Comparison of ENCODE assay signal across 1 cellular context in genomic region chr1:9903801-9904527, GRCh38.
TF ChIP-seq lines count a peak whose summit lies in the region.

No MANE protein-coding gene starts in this region.

TF ChIP-seq in GM12878, 131 proteins besides CTCF, POLR2A, EP300 and RAD21:
- peak; percentile 22; the same call in 1 of the 2 replicates for TF ChIP-seq MEF2A (IDR thresholded peaks at IDR 0.05; ENCODE audit: insufficient read depth, low read depth, low read length)
- 0 out of 2 replicates have a peak, but pooled peaks have one; percentile 21 for TF ChIP-seq IRF4 (IDR thresholded peaks at IDR 0.05; ENCODE audit: low read depth, low read length)
- no peak for TF ChIP-seq RUNX3 (IDR thresholded peaks at IDR 0.05; ENCODE audit: low read length)
- 0 out of 2 replicates have a peak, but pooled peaks have one; percentile 43 for TF ChIP-seq GABPA (IDR thresholded peaks at IDR 0.05; ENCODE audit: low read depth)
- peak; percentile 31; the same call in 1 of the 2 replicates for TF ChIP-seq CREM (IDR thresholded peaks at IDR 0.05; ENCODE audit: low read depth)
- TF ChIP-seq NFIC (IDR thresholded peaks at IDR 0.05; ENCODE audit: low read depth, low read length) = peak; percentile 47; the same call in 1 of the 2 replicates
- TF ChIP-seq ZBED1 (IDR thresholded peaks at IDR 0.05; ENCODE audit: borderline replicate concordance) = peak; percentile 44; the same call in 1 of the 2 replicates
- peak; percentile 54 for TF ChIP-seq BCL3 (IDR thresholded peaks at IDR 0.05; ENCODE audit: borderline replicate concordance, insufficient read depth, low read depth, low read length, poor library complexity, severe bottlenecking)
- TF ChIP-seq JUNB (IDR thresholded peaks at IDR 0.05) = peak; percentile 90
- TF ChIP-seq BHLHE40 (IDR thresholded peaks at IDR 0.05; ENCODE audit: borderline replicate concordance in 1 of 2, low read depth in 2 of 2, low read length in 1 of 2) = no peak
- peak; percentile 61; the same call in 1 of the 2 replicates for TF ChIP-seq ATF2 (IDR thresholded peaks at IDR 0.05; ENCODE audit: low read length)
